8 cellular contexts compared by ENCODE assay signal in genomic region chr4:2934813-2935761, GRCh38. TPM values are rescaled to one million over a fixed set of nuclear protein-coding genes. Genes with fewer than 3 reads are reported as not detected.
DNase-seq lines count a peak whose midpoint lies in the region; ATAC-seq and TF ChIP-seq lines count a peak whose summit lies in the region.

No MANE protein-coding gene starts in this region.

- ATAC-seq in GM18858 (IDR thresholded peaks at IDR 0.05; ENCODE audit: unreplicated experiment) = peak; percentile 33
- peak; percentile 56 for ATAC-seq in HG03175 (IDR thresholded peaks at IDR 0.05; ENCODE audit: unreplicated experiment)

- peak in 9 of 11 experiments; percentile 18 to 59 (median 43) for TF ChIP-seq CTCF in spleen (IDR thresholded peaks at IDR 0.05 in 8 of 11, conservative IDR thresholded peaks at IDR 0.05 in 3 of 11)

- peaks cover 40 to 78% (median 64%) of the 10 kb centered on the region in 6 donors for H3K4me1 ChIP-seq in spleen

- intact Hi-C loops in spleen (cut with DNase I; ENCODE audit: low total_unique reads) = loop anchor here (10.0 kb wide), 1 partner anchor 180 kb away; the partner anchor contains the start of gene TNIP2

- 0 to 3% (median 1%) methylated on average over 8 to 70 of the region's 70 CpGs for WGBS in spleen, 5 donors

- H3K27me3 ChIP-seq in spleen (replicated peaks in 1 of 7) = no peaks in the 10 kb centered on the region

- H3K27ac ChIP-seq in caudate nucleus (ENCODE audit: low read depth, low read length) = peak overlapping the region; percentile 70
- peak overlapping the region; percentile 90 to 99 (median 94) for H3K27ac ChIP-seq in spleen

- peak overlapping the region; percentile 71 to 97 (median 88) for H3K4me3 ChIP-seq in spleen

- TF ChIP-seq POLR2A in spleen (IDR thresholded peaks at IDR 0.05) = peak in 2 of 3 donors; percentile 70 to 80

- peaks cover 0 to 51% (median 43%) of the 10 kb centered on the region in 6 donors for H3K36me3 ChIP-seq in spleen

- peak; percentile 82 for DNase-seq in A172 (ENCODE audit: low spot score)
- DNase-seq in NCI-H226 = peak; percentile 79
- peak; percentile 93 to 97 (median 96) for DNase-seq in activated CD4-positive, CD25-positive, alpha-beta regulatory T cell (lab: John Stamatoyannopoulos, UW)
- DNase-seq in caudate nucleus (lab: John Stamatoyannopoulos, UW) = peak in 58 of 61 donors; percentile 33 to 92 (median 79)
- peak; percentile 94 for DNase-seq in islet precursor cell
- DNase-seq in spleen = peak; percentile 98

- no peaks in the 10 kb centered on the region for H3K9me3 ChIP-seq in spleen

RNA-seq across cellular contexts. Expression of gene NOP14, which starts 28.1 kb away (rescaled TPM):
- total RNA-seq in A172 (2014; rRNA removed; shearing (Covaris generic)) = 23.8 and 33.1 TPM in 2 replicates
- 10 to 100 TPM; 21.1 to 30.5 (median 25.0) TPM for total RNA-seq in spleen
- 10 to 100 TPM; 10.2 to 20.3 (median 12.2) TPM for polyA plus RNA-seq in spleen

RNA-seq across cellular contexts. Expression of gene GRK4, which starts 28.3 kb away (rescaled TPM):
- 4.9 and 8.5 TPM in 2 replicates for total RNA-seq in A172 (2014; rRNA removed; shearing (Covaris generic))
- 1 to 10 TPM; 1.8 to 4.3 (median 2.6) TPM for total RNA-seq in spleen
- 1 to 10 TPM; 1.0 to 1.7 (median 1.2) TPM for polyA plus RNA-seq in spleen

Comparison
In these comparisons a context has a peak if more than half of its experiments do, and no peak if none do; other contexts are left out.
1. Peak in every context shown above with its lines: DNase-seq, ATAC-seq, H3K4me3 ChIP-seq and H3K27ac ChIP-seq.